3 cellular contexts compared by ENCODE assay signal in the genomic region with DNA sequence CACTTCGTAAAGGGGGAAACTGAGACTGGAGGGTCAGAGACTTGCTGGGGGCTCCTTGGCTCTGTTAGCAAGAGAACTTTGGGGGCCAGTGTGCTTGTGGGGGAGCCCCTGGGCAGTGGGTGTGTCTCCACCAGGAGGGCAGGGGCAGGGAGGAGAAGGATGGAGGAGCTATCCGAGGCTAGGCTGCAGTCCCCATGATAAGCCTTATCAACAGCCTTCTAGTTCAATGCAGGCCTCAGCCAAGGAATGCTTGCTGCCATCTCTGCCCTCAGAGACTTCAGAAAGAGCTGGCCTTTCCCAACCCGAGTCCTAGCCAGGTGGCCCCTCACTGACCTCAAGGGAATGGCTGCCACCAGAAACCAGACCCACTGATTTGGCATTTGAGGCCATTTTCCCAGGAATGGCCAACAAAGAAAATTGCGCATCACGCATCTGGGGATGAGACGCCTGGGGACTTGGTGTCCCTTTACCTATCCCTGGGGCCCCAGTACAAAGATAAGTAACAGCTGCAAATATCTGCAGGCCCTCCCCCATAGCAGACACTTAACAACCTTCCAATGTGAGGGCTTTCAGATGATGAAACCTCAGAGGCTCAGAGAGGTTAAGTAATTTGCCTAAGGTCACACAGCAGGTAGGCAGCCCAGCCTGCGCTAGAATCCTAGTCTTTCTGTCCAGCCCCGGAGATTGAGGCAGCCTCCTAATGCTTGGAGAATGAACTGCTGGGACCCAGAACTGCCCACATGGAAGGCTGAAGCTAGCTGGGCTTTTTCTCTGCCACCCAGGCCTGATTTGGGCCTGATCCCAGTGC.
TF ChIP-seq lines count a peak whose summit lies in the region.

No MANE protein-coding gene starts in this region.

TF ChIP-seq in SK-N-SH, 30 proteins besides CTCF, POLR2A, EP300 and RAD21:
- no peak for TF ChIP-seq FOSL2 (IDR thresholded peaks at IDR 0.05; ENCODE audit: borderline replicate concordance, low read depth)
- no peak for TF ChIP-seq NFIC (IDR thresholded peaks at IDR 0.05; ENCODE audit: borderline replicate concordance)
- TF ChIP-seq MEF2A (IDR thresholded peaks at IDR 0.05; ENCODE audit: borderline replicate concordance, low read depth) = no peak
- TF ChIP-seq RXRA (IDR thresholded peaks at IDR 0.05; ENCODE audit: borderline replicate concordance, low read depth) = no peak
- TF ChIP-seq YY1 (IDR thresholded peaks at IDR 0.05; ENCODE audit: low read depth) = no peak
- no peak for TF ChIP-seq CHD2 (IDR thresholded peaks at IDR 0.05; ENCODE audit: low read length, partially characterized antibody)
- TF ChIP-seq TAF1 (IDR thresholded peaks at IDR 0.05; ENCODE audit: borderline replicate concordance, low read depth, low read length) = no peak
- TF ChIP-seq EZH2phosphoT487 (IDR thresholded peaks at IDR 0.05; ENCODE audit: borderline replicate concordance, low read depth) = no peak
- TF ChIP-seq, protein P1, sequence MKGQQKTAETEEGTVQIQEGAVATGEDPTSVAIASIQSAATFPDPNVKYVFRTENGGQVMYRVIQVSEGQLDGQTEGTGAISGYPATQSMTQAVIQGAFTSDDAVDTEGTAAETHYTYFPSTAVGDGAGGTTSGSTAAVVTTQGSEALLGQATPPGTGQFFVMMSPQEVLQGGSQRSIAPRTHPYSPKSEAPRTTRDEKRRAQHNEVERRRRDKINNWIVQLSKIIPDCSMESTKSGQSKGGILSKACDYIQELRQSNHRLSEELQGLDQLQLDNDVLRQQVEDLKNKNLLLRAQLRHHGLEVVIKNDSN (IDR thresholded peaks at IDR 0.05; ENCODE audit: borderline replicate concordance, low read depth) = no peak
- TF ChIP-seq, protein P2, sequence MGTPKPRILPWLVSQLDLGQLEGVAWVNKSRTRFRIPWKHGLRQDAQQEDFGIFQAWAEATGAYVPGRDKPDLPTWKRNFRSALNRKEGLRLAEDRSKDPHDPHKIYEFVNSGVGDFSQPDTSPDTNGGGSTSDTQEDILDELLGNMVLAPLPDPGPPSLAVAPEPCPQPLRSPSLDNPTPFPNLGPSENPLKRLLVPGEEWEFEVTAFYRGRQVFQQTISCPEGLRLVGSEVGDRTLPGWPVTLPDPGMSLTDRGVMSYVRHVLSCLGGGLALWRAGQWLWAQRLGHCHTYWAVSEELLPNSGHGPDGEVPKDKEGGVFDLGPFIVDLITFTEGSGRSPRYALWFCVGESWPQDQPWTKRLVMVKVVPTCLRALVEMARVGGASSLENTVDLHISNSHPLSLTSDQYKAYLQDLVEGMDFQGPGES (IDR thresholded peaks at IDR 0.05; ENCODE audit: low read depth, low read length) = no peak
- no peak for TF ChIP-seq TEAD4 (IDR thresholded peaks at IDR 0.05; ENCODE audit: borderline replicate concordance, insufficient read depth)
- TF ChIP-seq GABPA (IDR thresholded peaks at IDR 0.05; ENCODE audit: low read depth) = no peak

TF ChIP-seq in SK-N-SH treated with all-trans-retinoic acid at 6 μM for 48 hours, 23 proteins besides CTCF, POLR2A, EP300 and RAD21:
- TF ChIP-seq TCF4 (CRISPR knock-in tag; IDR thresholded peaks at IDR 0.05; ENCODE audit: borderline replicate concordance) (no peak), ISL1 (CRISPR knock-in tag; IDR thresholded peaks at IDR 0.05) (no peak), BACH2 (CRISPR knock-in tag; IDR thresholded peaks at IDR 0.05; ENCODE audit: borderline replicate concordance) (no peak), ZFP3 (CRISPR knock-in tag; IDR thresholded peaks at IDR 0.05) (no peak), ZFP30 (CRISPR knock-in tag; IDR thresholded peaks at IDR 0.05) (no peak)
- TF ChIP-seq, protein P3, sequence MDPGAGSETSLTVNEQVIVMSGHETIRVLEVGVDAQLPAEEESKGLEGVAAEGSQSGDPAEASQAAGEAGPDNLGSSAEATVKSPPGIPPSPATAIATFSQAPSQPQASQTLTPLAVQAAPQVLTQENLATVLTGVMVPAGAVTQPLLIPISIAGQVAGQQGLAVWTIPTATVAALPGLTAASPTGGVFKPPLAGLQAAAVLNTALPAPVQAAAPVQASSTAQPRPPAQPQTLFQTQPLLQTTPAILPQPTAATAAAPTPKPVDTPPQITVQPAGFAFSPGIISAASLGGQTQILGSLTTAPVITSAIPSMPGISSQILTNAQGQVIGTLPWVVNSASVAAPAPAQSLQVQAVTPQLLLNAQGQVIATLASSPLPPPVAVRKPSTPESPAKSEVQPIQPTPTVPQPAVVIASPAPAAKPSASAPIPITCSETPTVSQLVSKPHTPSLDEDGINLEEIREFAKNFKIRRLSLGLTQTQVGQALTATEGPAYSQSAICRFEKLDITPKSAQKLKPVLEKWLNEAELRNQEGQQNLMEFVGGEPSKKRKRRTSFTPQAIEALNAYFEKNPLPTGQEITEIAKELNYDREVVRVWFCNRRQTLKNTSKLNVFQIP (CRISPR knock-in tag; IDR thresholded peaks at IDR 0.05; ENCODE audit: borderline replicate concordance, low read depth) = no peak

TF ChIP-seq in endothelial cell of umbilical vein, 7 proteins besides CTCF, POLR2A, EP300 and RAD21 (continued from another document):
- no peak for TF ChIP-seq FOS (IDR thresholded peaks at IDR 0.05; ENCODE audit: borderline replicate concordance, insufficient read depth, low read length)
- TF ChIP-seq GATA2 (IDR thresholded peaks at IDR 0.05; ENCODE audit: insufficient read depth, insufficient read length, low read depth, low read length) = no peak
- TF ChIP-seq JUN (IDR thresholded peaks at IDR 0.05; ENCODE audit: borderline replicate concordance, insufficient read depth, insufficient read length, low read depth) = no peak
- no peak for TF ChIP-seq MAX (IDR thresholded peaks at IDR 0.05; ENCODE audit: insufficient read depth, insufficient read length)
- TF ChIP-seq EZH2 (IDR thresholded peaks at IDR 0.05; ENCODE audit: borderline replicate concordance, low read depth, low read length, severe bottlenecking) = no peak
- TF ChIP-seq POLR2AphosphoS5 (IDR thresholded peaks at IDR 0.05; ENCODE audit: insufficient read depth, low read depth, low read length) = peak; percentile 25
